9 cellular contexts compared by ENCODE assay signal in the genomic region with DNA sequence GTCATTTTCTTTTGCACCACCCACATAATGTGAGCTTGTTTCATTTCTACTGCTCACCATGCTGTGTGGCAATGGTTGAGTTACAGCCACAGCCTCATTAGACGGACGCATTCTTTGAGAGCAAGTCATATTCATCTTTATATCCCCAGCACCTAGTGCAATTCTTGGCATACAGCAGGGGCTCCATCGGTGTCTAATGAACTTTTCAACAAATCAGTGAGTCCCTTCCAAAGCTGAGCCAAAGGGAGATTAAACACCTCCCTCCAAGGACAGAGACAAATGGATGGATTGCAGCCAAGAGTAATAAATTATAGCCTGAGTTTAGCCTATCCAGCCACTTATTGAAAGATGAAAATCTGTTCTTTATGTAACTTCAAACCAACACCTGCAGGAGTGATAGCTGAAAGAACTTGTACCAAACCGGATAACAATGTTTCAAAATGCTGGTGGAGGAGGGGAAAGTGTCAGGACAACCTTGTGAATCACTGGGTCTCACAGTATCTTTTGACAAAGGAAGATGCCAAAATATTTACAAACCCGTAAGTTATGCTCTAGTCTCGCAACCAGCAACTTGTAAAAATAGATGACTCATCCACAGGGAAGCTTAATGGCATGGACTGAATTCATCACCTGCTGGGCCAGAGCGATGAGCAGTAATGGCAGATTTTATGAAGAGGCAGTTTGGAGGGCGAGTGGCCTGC.
DNase-seq lines count a peak whose midpoint lies in the region; ATAC-seq, FAIRE-seq and TF ChIP-seq lines count a peak whose summit lies in the region.
"Had no signal": no experiment of that assay in that cellular context is flagged by ENCODE, and none has a peak within 500 bp of the region (broad histone marks: within the 10 kb centered on the region; RNA-seq: fewer than 3 reads in every experiment).

No MANE protein-coding gene starts in this region.

- POLR2A ChIA-PET in T-cell (lab: Charles Lee) = no interaction called here

- ATAC-seq in SK-N-SH treated with all-trans-retinoic acid at 6 μM for 48 hours (peak; percentile 68), T-cell (replicated peaks in 1 of 4) (no peak), GM18505 (IDR thresholded peaks at IDR 0.05; ENCODE audit: unreplicated experiment) (no peak)
- ATAC-seq: heart left ventricle had no signal

- H3K9me3 Mint-ChIP-seq in CD14-positive monocyte (no peaks in the 10 kb centered on the region), T-cell (no peaks in the 10 kb centered on the region)

- no peak overlapping the region for H3K9ac ChIP-seq in keratinocyte (ENCODE audit: control insufficient read depth, extremely low read depth, insufficient read depth, low read length)

- H3K27ac Mint-ChIP-seq in CD14-positive monocyte = no peak overlapping the region
- no peak overlapping the region for H3K27ac Mint-ChIP-seq in T-cell

- FAIRE-seq in keratinocyte (lab: Jason Lieb, UNC) = peak; percentile 93

- H3K36me3 ChIP-seq in keratinocyte (ENCODE audit: control insufficient read depth in 2 of 2, extremely low read depth in 1 of 2, insufficient read depth in 2 of 2, low read length in 2 of 2) = no peaks in the 10 kb centered on the region
- H3K36me3 ChIP-seq: heart left ventricle had no signal

- no peaks in the 10 kb centered on the region for H4K20me1 ChIP-seq in keratinocyte (ENCODE audit: control insufficient read depth, extremely low read depth, insufficient read depth, low read length)

- TF ChIP-seq POLR2A in NB4 (IDR thresholded peaks at IDR 0.05; ENCODE audit: extremely low read depth, insufficient read length) (no peak), GM18505 (IDR thresholded peaks at IDR 0.05; ENCODE audit: borderline replicate concordance, extremely low read depth, insufficient read depth, insufficient read length) (no peak)

- H3K4me1 ChIP-seq in keratinocyte (ENCODE audit: control insufficient read depth, extremely low read depth, insufficient read depth, low read length) = peaks cover 42% of the 10 kb centered on the region
- H3K4me1 ChIP-seq: heart left ventricle had no signal

- H3K4me1 Mint-ChIP-seq in CD14-positive monocyte (no peaks in the 10 kb centered on the region), T-cell (no peaks in the 10 kb centered on the region)

- peak overlapping the region; percentile 72 for H3K27ac ChIP-seq in keratinocyte (ENCODE audit: control insufficient read depth, insufficient read depth, low read length)
- H3K27ac ChIP-seq: heart left ventricle had no signal

- H3K9me3 ChIP-seq in keratinocyte (ENCODE audit: control insufficient read depth, low read depth, low read length) = no peaks in the 10 kb centered on the region
- H3K9me3 ChIP-seq: heart left ventricle had no signal

- DNase-seq in AG09309 (ENCODE audit: low read depth) (peak; percentile 97), NB4 (ENCODE audit: low read depth) (peak; percentile 28), keratinocyte (ENCODE audit: low read depth, low spot score) (peak; percentile 85), hypothalamus (lab: John Stamatoyannopoulos, UW) (no peak), CD14-positive monocyte (ENCODE audit: low spot score) (no peak), T-cell (no peak)
- DNase-seq: heart left ventricle had no signal

- dilution Hi-C loops in keratinocyte (cut with MboI; ENCODE audit: extremely low pct_ligation_motif_present, low sequenced_read_pairs) = no loop called here

- H3K4me3 ChIP-seq in AG09309 (ENCODE audit: control insufficient read depth, low read depth, low read length) (no peak overlapping the region), NB4 (ENCODE audit: low read depth, low read length) (no peak overlapping the region), keratinocyte (ENCODE audit: control insufficient read depth in 2 of 3, extremely low read depth in 1 of 3, insufficient read depth in 2 of 3, low read depth in 1 of 3, low read length in 3 of 3) (no peak overlapping the region)
- H3K4me3 ChIP-seq: heart left ventricle had no signal

- H3K4me3 Mint-ChIP-seq in CD14-positive monocyte (no peak overlapping the region), T-cell (no peak overlapping the region)

- no peak overlapping the region for H2AFZ ChIP-seq in keratinocyte (ENCODE audit: control insufficient read depth, low read length)

- H3K4me2 ChIP-seq in keratinocyte (ENCODE audit: control insufficient read depth, extremely low read depth, insufficient read depth, low read depth, low read length) = peak overlapping the region; percentile 45

- TF ChIP-seq CTCF in AG09309 (IDR thresholded peaks at IDR 0.05; ENCODE audit: control insufficient read depth, insufficient read depth, low read depth, low read length, missing control alignments) (no peak), NB4 (IDR thresholded peaks at IDR 0.05; ENCODE audit: low read depth, low read length) (no peak), keratinocyte (optimal IDR thresholded peaks at IDR 0.05 in 1 of 3, IDR thresholded peaks at IDR 0.05 in 1 of 3, conservative IDR thresholded peaks at IDR 0.05 in 1 of 3; ENCODE audit: extremely low read depth in 1 of 3, insufficient read depth in 2 of 3, low read length in 3 of 3) (no peak), CD14-positive monocyte (IDR thresholded peaks at IDR 0.05) (no peak)

- peaks cover 5 to 11% (median 8%) of the 10 kb centered on the region in 3 donors for H3K27me3 Mint-ChIP-seq in CD14-positive monocyte (ENCODE audit: low read depth in 3 of 3)
- peaks cover 17 to 18% of the 10 kb centered on the region in 2 donors for H3K27me3 Mint-ChIP-seq in T-cell

- intact Hi-C loops in CD14-positive monocyte (cut with micrococcal nuclease) = no loop called here

- H3K36me3 Mint-ChIP-seq in CD14-positive monocyte = no peaks in the 10 kb centered on the region
- no peaks in the 10 kb centered on the region for H3K36me3 Mint-ChIP-seq in T-cell

- H3K79me2 ChIP-seq in keratinocyte (ENCODE audit: control insufficient read depth, insufficient read depth, low read length) = no peaks in the 10 kb centered on the region

- H3K9me1 ChIP-seq in keratinocyte (ENCODE audit: control insufficient read depth, extremely low read depth, insufficient read depth, low read length) = no peaks in the 10 kb centered on the region

- CTCF ChIA-PET in T-cell (lab: Charles Lee) = interaction anchor here in 1 of 2 donors (0.6 kb wide), 1 partner anchor 127 kb away, joined by 3 read pairs; no protein-coding TSS in a partner anchor

- H3K27me3 ChIP-seq in keratinocyte (ENCODE audit: control insufficient read depth, extremely low read depth, insufficient read depth, low read length) = no peaks in the 10 kb centered on the region

TF ChIP-seq in SK-N-SH treated with all-trans-retinoic acid at 6 μM for 48 hours, 23 proteins besides CTCF, POLR2A, EP300 and RAD21:
- no peak for TF ChIP-seq RARB (CRISPR knock-in tag; IDR thresholded peaks at IDR 0.05)
- TF ChIP-seq OSR1 (CRISPR knock-in tag; IDR thresholded peaks at IDR 0.05) = no peak
- peak; percentile 32; the same call in 1 of the 2 replicates for TF ChIP-seq ISL1 (CRISPR knock-in tag; IDR thresholded peaks at IDR 0.05)
- TF ChIP-seq GLIS3 (CRISPR knock-in tag; IDR thresholded peaks at IDR 0.05) = no peak

Comparison
In these comparisons a context has a peak if more than half of its experiments do, and no peak if none do; other contexts are left out.
1. DNase-seq: peak in AG09309 (single experiment), NB4 (single experiment) and keratinocyte (single experiment); none in hypothalamus (0 of 51), CD14-positive monocyte (single experiment) and T-cell (0 of 34).